In the genomic region with DNA sequence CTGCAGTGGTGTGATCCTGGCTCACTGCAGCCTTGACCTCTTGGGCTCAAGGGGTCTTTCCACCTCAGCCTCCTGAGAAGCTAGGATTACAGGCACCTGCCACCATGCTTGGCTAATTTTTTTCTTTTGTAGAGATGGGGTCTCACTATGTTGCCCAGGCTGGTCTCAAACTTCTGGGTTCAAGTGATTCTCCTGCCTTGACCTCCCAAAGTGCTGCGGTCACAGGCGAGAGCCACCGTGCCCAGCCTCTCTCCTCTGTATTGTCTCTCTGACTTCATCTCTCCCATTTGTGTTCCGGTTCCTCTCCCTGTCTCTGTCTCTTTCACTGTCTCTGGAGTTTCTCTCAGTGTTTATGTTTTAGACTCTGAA, we compare ENCODE assay signal across 22 cellular contexts. TPM values are rescaled to one million over a fixed set of nuclear protein-coding genes. Genes with fewer than 3 reads are reported as not detected.
DNase-seq lines count a peak whose midpoint lies in the region; ATAC-seq, FAIRE-seq and TF ChIP-seq lines count a peak whose summit lies in the region.
"Had no signal": no experiment of that assay in that cellular context is flagged by ENCODE, and none has a peak within 500 bp of the region (broad histone marks: within the 10 kb centered on the region; RNA-seq: fewer than 3 reads in every experiment).

No MANE protein-coding gene starts in this region.

- TF ChIP-seq CTCF in HepG2 (CRISPR knock-in tag; IDR thresholded peaks at IDR 0.05) (no peak), right lobe of liver (IDR thresholded peaks at IDR 0.05) (no peak), neural crest cell (conservative IDR thresholded peaks at IDR 0.05) (no peak)

- FAIRE-seq in HepG2 (lab: Jason Lieb, UNC), result no peak
- FAIRE-seq: G401.6, GM12891, HTR-8/SVneo had no signal

- peaks cover 19% of the 10 kb centered on the region for H3K27me3 Mint-ChIP-seq in dendritic cell treated with granulocyte-macrophage colony-stimulating factor and Interleukin-4, amounts not matched to agents 40 ng/mL and 50 ng/mL, for 4 days
- H3K27me3 Mint-ChIP-seq in neural crest cell (ENCODE audit: low read depth), result peaks cover 10% of the 10 kb centered on the region
- H3K27me3 Mint-ChIP-seq: IgD-negative memory B cell had no signal

- H3K79me2 ChIP-seq in HepG2 (ENCODE audit: insufficient read depth, low read length), result no peaks in the 10 kb centered on the region

- WGBS in HepG2 (ENCODE audit: low lambda C conversion rate), result 88% methylated on average over 4 of the region's 4 CpGs
- WGBS in right lobe of liver (ENCODE audit: insufficient coverage, low coverage, low lambda C conversion rate, missing lambda C conversion rate), result 84% methylated on average over 4 of the region's 4 CpGs

- CTCF ChIA-PET in HepG2 (lab: Yijun Ruan, JAX; ENCODE audit: low intra/inter-chr PET ratio, low total read pairs), result no interaction called here

- peaks cover 10% of the 10 kb centered on the region for H3K4me1 Mint-ChIP-seq in dendritic cell treated with granulocyte-macrophage colony-stimulating factor and Interleukin-4, amounts not matched to agents 40 ng/mL and 50 ng/mL, for 4 days (ENCODE audit: low read depth)
- peaks cover 6% of the 10 kb centered on the region for H3K4me1 Mint-ChIP-seq in neural crest cell

- in situ Hi-C loops in HepG2 (cut with HindIII; ENCODE audit: extremely low pct_ligation_motif_present, low pct_unique_long_range_greater_than_20kb), result no loop called here

- H3K4me2 ChIP-seq in HepG2 (ENCODE audit: low read depth, low read length), result no peak overlapping the region
- H3K4me2 ChIP-seq: BLaER1 had no signal

- H4K20me1 ChIP-seq in HepG2 (ENCODE audit: insufficient read depth, low read length), result no peaks in the 10 kb centered on the region
- H4K20me1 ChIP-seq: BLaER1 had no signal

- H3K27me3 ChIP-seq in HepG2 (ENCODE audit: control insufficient read depth in 1 of 2, insufficient read depth in 2 of 2, low read length in 2 of 2) (no peaks in the 10 kb centered on the region; a peak in 1 of 5 replicates), right lobe of liver (no peaks in the 10 kb centered on the region)
- H3K27me3 ChIP-seq: BLaER1 had no signal

- no peaks in the 10 kb centered on the region for H3K36me3 ChIP-seq in HepG2 (replicated peaks in 1 of 2; ENCODE audit: control insufficient read depth in 1 of 2, insufficient read depth in 2 of 2, low read length in 2 of 2)
- no peaks in the 10 kb centered on the region for H3K36me3 ChIP-seq in right lobe of liver
- H3K36me3 ChIP-seq: BLaER1 had no signal

- no peak for ATAC-seq in HepG2
- no peak for ATAC-seq in right lobe of liver
- ATAC-seq: HCT116 had no signal

- peak overlapping the region; percentile 0 for H3K27ac Mint-ChIP-seq in dendritic cell treated with granulocyte-macrophage colony-stimulating factor and Interleukin-4, amounts not matched to agents 40 ng/mL and 50 ng/mL, for 4 days
- no peak overlapping the region for H3K27ac Mint-ChIP-seq in neural crest cell (ENCODE audit: unreplicated experiment)

- intact Hi-C loops in HepG2 (cut with micrococcal nuclease; ENCODE audit: unreplicated experiment) (loop anchor here (1.0 kb wide), 1 partner anchor 166 kb away; no protein-coding TSS in a partner anchor), right lobe of liver (cut with DNase I) (no loop called here)
- intact Hi-C loops in dendritic cell treated with granulocyte-macrophage colony-stimulating factor and Interleukin-4, amounts not matched to agents 40 ng/mL and 50 ng/mL, for 4 days (cut with micrococcal nuclease), result no loop called here

- DNase-seq in HepG2 (ENCODE audit: low spot score) (no peak), right lobe of liver (no peak), neural crest cell (ENCODE audit: low read depth, low spot score) (no peak), caudate nucleus (lab: John Stamatoyannopoulos, UW) (no peak), OCI-M2 (lab: John Stamatoyannopoulos, UW; ENCODE audit: unreplicated experiment) (no peak)
- DNase-seq: 8988T; CD8-positive, alpha-beta memory T cell; COR-L47; DMS 273 treated with DMSO at 0.1 percent for 48 hours; H7; KG1 had no signal

- no peaks in the 10 kb centered on the region for H3K36me3 Mint-ChIP-seq in dendritic cell treated with granulocyte-macrophage colony-stimulating factor and Interleukin-4, amounts not matched to agents 40 ng/mL and 50 ng/mL, for 4 days (ENCODE audit: low read depth)
- no peaks in the 10 kb centered on the region for H3K36me3 Mint-ChIP-seq in neural crest cell (ENCODE audit: low read depth)
- H3K36me3 Mint-ChIP-seq: CD14-positive monocyte, IgD-negative memory B cell had no signal

- no peak overlapping the region for H3K27ac ChIP-seq in HepG2 (ENCODE audit: extremely low read length, insufficient read depth, low read length)
- H3K27ac ChIP-seq in right lobe of liver, result peak overlapping the region in 1 of 3 donors; percentile 84
- no peak overlapping the region for H3K27ac ChIP-seq in caudate nucleus (ENCODE audit: low read depth, low read length)
- H3K27ac ChIP-seq: BLaER1, GM23248 had no signal

- POLR2A ChIA-PET in HepG2 (lab: Yijun Ruan, JAX), result interaction anchor here (0.8 to 2.2 kb wide), 2 partner anchors 10 kb away, joined by 4 to 26 read pairs; a partner anchor contains a TSS

- TF ChIP-seq POLR2A in HepG2 (IDR thresholded peaks at IDR 0.05; ENCODE audit: insufficient read depth in 1 of 2, low read depth in 2 of 2, low read length in 2 of 2), result no peak
- no peak for TF ChIP-seq POLR2A in right lobe of liver (IDR thresholded peaks at IDR 0.05)

- no peak overlapping the region for H2AFZ ChIP-seq in HepG2 (ENCODE audit: low read length)
- H2AFZ ChIP-seq: GM23248 had no signal

- H3K4me3 ChIP-seq in HepG2 (replicated peaks in 1 of 3; ENCODE audit: insufficient read depth in 1 of 3, low read depth in 2 of 3, low read length in 3 of 3) (no peak overlapping the region), right lobe of liver (no peak overlapping the region)
- H3K4me3 ChIP-seq: BLaER1, GM23248 had no signal

- H3K4me1 ChIP-seq in HepG2 (ENCODE audit: insufficient read depth, low read length) (peaks cover 53% of the 10 kb centered on the region), right lobe of liver (peaks cover 0 to 16% (median 5%) of the 10 kb centered on the region in 4 donors)

- no TSS peak for BruUV-seq in HepG2 (replicated peaks; lab: Mats Ljungman, UMichigan)

- no peak overlapping the region for H3K9ac ChIP-seq in HepG2 (ENCODE audit: insufficient read depth, low read depth, low read length)
- H3K9ac ChIP-seq: BLaER1, GM23248 had no signal

- H3K4me3 Mint-ChIP-seq in dendritic cell treated with granulocyte-macrophage colony-stimulating factor and Interleukin-4, amounts not matched to agents 40 ng/mL and 50 ng/mL, for 4 days, result no peak overlapping the region
- peak overlapping the region; percentile 47 for H3K4me3 Mint-ChIP-seq in neural crest cell
- H3K4me3 Mint-ChIP-seq: CD14-positive monocyte had no signal

- TF ChIP-seq EP300 in HepG2 (IDR thresholded peaks at IDR 0.05; ENCODE audit: low read depth in 2 of 2, low read length in 2 of 2) (no peak), HepG2 (CRISPR knock-in tag; IDR thresholded peaks at IDR 0.05; ENCODE audit: borderline replicate concordance) (no peak)

- no peaks in the 10 kb centered on the region for H3K9me3 Mint-ChIP-seq in dendritic cell treated with granulocyte-macrophage colony-stimulating factor and Interleukin-4, amounts not matched to agents 40 ng/mL and 50 ng/mL, for 4 days
- no peaks in the 10 kb centered on the region for H3K9me3 Mint-ChIP-seq in neural crest cell
- H3K9me3 Mint-ChIP-seq: CD8-positive, alpha-beta memory T cell; IgD-negative memory B cell had no signal

- H3K9me3 ChIP-seq in HepG2 (ENCODE audit: low read length) (no peaks in the 10 kb centered on the region), right lobe of liver (no peaks in the 10 kb centered on the region)
- H3K9me3 ChIP-seq: BLaER1 had no signal

- no peak for TF ChIP-seq RAD21 in HepG2 (CRISPR knock-in tag; IDR thresholded peaks at IDR 0.05)

RNA-seq across cellular contexts. Expression of a gene that starts 1.7 kb away (rescaled TPM):
- total RNA-seq in HepG2 (2016; rRNA removed; fragmentation: Illumina TruSeq; extraction: Trizol), result not detected in 2 replicates
- total RNA-seq in HepG2 (2016; cell fraction: cytosol; rRNA removed; fragmentation: Illumina TruSeq; extraction: Trizol; ENCODE audit: low read depth), result not detected in 2 replicates
- total RNA-seq in HepG2 (2016; cell fraction: insoluble cytoplasmic fraction; rRNA removed; fragmentation: Illumina TruSeq; extraction: Trizol), result not detected in 2 replicates
- total RNA-seq in HepG2 (2016; cell fraction: membrane; rRNA removed; fragmentation: Illumina TruSeq; extraction: Trizol), result not detected in 2 replicates
- not detected in 2 replicates for total RNA-seq in HepG2 (2016; cell fraction: nucleus; rRNA removed; fragmentation: Illumina TruSeq; extraction: Trizol)
- polyA plus RNA-seq in HepG2 (2011; rRNA removed), result not detected in 2 replicates
- not detected in 2 replicates for polyA plus RNA-seq in HepG2 (2011; cell fraction: cytosol; rRNA removed)
- polyA plus RNA-seq in HepG2 (2011; cell fraction: nucleus; rRNA removed), result not detected in 2 replicates
- polyA plus RNA-seq in HepG2 (2012), result not detected in 2 replicates
- not detected in 2 replicates for polyA plus RNA-seq in HepG2 (2016; cell fraction: cytosol; fragmentation: Illumina TruSeq; extraction: Trizol; ENCODE audit: low read depth)
- polyA plus RNA-seq in HepG2 (2016; cell fraction: insoluble cytoplasmic fraction; fragmentation: Illumina TruSeq; extraction: Trizol; ENCODE audit: low read depth), result not detected in 2 replicates
- polyA plus RNA-seq in HepG2 (2016; cell fraction: membrane; fragmentation: Illumina TruSeq; extraction: Trizol; ENCODE audit: low read depth), result not detected in 2 replicates
- not detected in 2 replicates for polyA plus RNA-seq in HepG2 (2016; cell fraction: nucleus; fragmentation: Illumina TruSeq; extraction: Trizol; ENCODE audit: insufficient read depth, low read depth)
- not detected in 2 replicates for polyA minus RNA-seq in HepG2 (2011; rRNA and poly(A)+ RNA removed; ENCODE audit: low replicate concordance)
- polyA minus RNA-seq in HepG2 (2011; cell fraction: cytosol; rRNA and poly(A)+ RNA removed), result not detected in 2 replicates
- polyA minus RNA-seq in HepG2 (2011; cell fraction: nucleus; rRNA and poly(A)+ RNA removed), result not detected in 2 replicates
- total RNA-seq in right lobe of liver, result not detected
- total RNA-seq in neural crest cell, result not detected in 2 replicates
- total RNA-seq: A673; CD8-positive, alpha-beta memory T cell; GM23248 had no signal
- polyA plus RNA-seq: AG04450; CD14-positive monocyte; CD8-positive, alpha-beta memory T cell; GM23248; IgD-negative memory B cell had no signal

RNA-seq across cellular contexts. Expression of a gene that starts 4.8 kb away (rescaled TPM):
- total RNA-seq in HepG2 (2016; rRNA removed; fragmentation: Illumina TruSeq; extraction: Trizol), result 105 and 106 TPM in 2 replicates
- 58.0 and 83.1 TPM in 2 replicates for total RNA-seq in HepG2 (2016; cell fraction: cytosol; rRNA removed; fragmentation: Illumina TruSeq; extraction: Trizol; ENCODE audit: low read depth)
- total RNA-seq in HepG2 (2016; cell fraction: insoluble cytoplasmic fraction; rRNA removed; fragmentation: Illumina TruSeq; extraction: Trizol), result 111 TPM in 2 replicates
- total RNA-seq in HepG2 (2016; cell fraction: membrane; rRNA removed; fragmentation: Illumina TruSeq; extraction: Trizol), result 74.7 and 115 TPM in 2 replicates
- total RNA-seq in HepG2 (2016; cell fraction: nucleus; rRNA removed; fragmentation: Illumina TruSeq; extraction: Trizol), result 35.2 and 36.6 TPM in 2 replicates
- polyA plus RNA-seq in HepG2 (2011; rRNA removed), result 76.8 and 91.2 TPM in 2 replicates
- 54.7 and 108 TPM in 2 replicates for polyA plus RNA-seq in HepG2 (2011; cell fraction: cytosol; rRNA removed)
- polyA plus RNA-seq in HepG2 (2011; cell fraction: nucleus; rRNA removed), result 86.0 and 95.9 TPM in 2 replicates
- 45.9 and 55.5 TPM in 2 replicates for polyA plus RNA-seq in HepG2 (2012)
- polyA plus RNA-seq in HepG2 (2016; cell fraction: cytosol; fragmentation: Illumina TruSeq; extraction: Trizol; ENCODE audit: low read depth), result 60.4 and 89.7 TPM in 2 replicates
- polyA plus RNA-seq in HepG2 (2016; cell fraction: insoluble cytoplasmic fraction; fragmentation: Illumina TruSeq; extraction: Trizol; ENCODE audit: low read depth), result 101 and 114 TPM in 2 replicates
- 71.9 and 93.3 TPM in 2 replicates for polyA plus RNA-seq in HepG2 (2016; cell fraction: membrane; fragmentation: Illumina TruSeq; extraction: Trizol; ENCODE audit: low read depth)
- polyA plus RNA-seq in HepG2 (2016; cell fraction: nucleus; fragmentation: Illumina TruSeq; extraction: Trizol; ENCODE audit: insufficient read depth, low read depth), result 63.4 and 69.6 TPM in 2 replicates
- polyA minus RNA-seq in HepG2 (2011; rRNA and poly(A)+ RNA removed; ENCODE audit: low replicate concordance), result 18.3 and 57.5 TPM in 2 replicates
- polyA minus RNA-seq in HepG2 (2011; cell fraction: cytosol; rRNA and poly(A)+ RNA removed), result 34.3 and 34.6 TPM in 2 replicates
- 21.0 and 25.6 TPM in 2 replicates for polyA minus RNA-seq in HepG2 (2011; cell fraction: nucleus; rRNA and poly(A)+ RNA removed)
- total RNA-seq in right lobe of liver, result 100 to 1,000 TPM in 3 of 6 experiments, 10 to 100 TPM in 3; 69.4 to 222 (median 100) TPM
- 34.3 and 36.7 TPM in 2 replicates for total RNA-seq in neural crest cell

RNA-seq across cellular contexts. Expression of a gene that starts 10.2 kb away (rescaled TPM):
- total RNA-seq in HepG2 (2016; rRNA removed; fragmentation: Illumina TruSeq; extraction: Trizol) (1.00 and 1.2 TPM in 2 replicates), right lobe of liver (1 to 10 TPM; 3.4 to 9.2 (median 4.4) TPM), neural crest cell (14.8 and 15.0 TPM in 2 replicates)
- total RNA-seq in HepG2 (2016; cell fraction: cytosol; rRNA removed; fragmentation: Illumina TruSeq; extraction: Trizol; ENCODE audit: low read depth), result 0.53 and 0.91 TPM in 2 replicates
- 0.98 and 1.1 TPM in 2 replicates for total RNA-seq in HepG2 (2016; cell fraction: insoluble cytoplasmic fraction; rRNA removed; fragmentation: Illumina TruSeq; extraction: Trizol)
- total RNA-seq in HepG2 (2016; cell fraction: membrane; rRNA removed; fragmentation: Illumina TruSeq; extraction: Trizol), result 1.9 and 2.5 TPM in 2 replicates
- 1.2 TPM in 2 replicates for total RNA-seq in HepG2 (2016; cell fraction: nucleus; rRNA removed; fragmentation: Illumina TruSeq; extraction: Trizol)
- polyA plus RNA-seq in HepG2 (2011; rRNA removed), result 0.48 and 0.54 TPM in 2 replicates
- 0.19 and 0.56 TPM in 2 replicates for polyA plus RNA-seq in HepG2 (2011; cell fraction: cytosol; rRNA removed)
- polyA plus RNA-seq in HepG2 (2011; cell fraction: nucleus; rRNA removed), result 2.8 and 4.7 TPM in 2 replicates
- polyA plus RNA-seq in HepG2 (2012), result 1.7 and 1.9 TPM in 2 replicates
- polyA plus RNA-seq in HepG2 (2016; cell fraction: cytosol; fragmentation: Illumina TruSeq; extraction: Trizol; ENCODE audit: low read depth), result 0.40 and 0.47 TPM in 2 replicates
- polyA plus RNA-seq in HepG2 (2016; cell fraction: insoluble cytoplasmic fraction; fragmentation: Illumina TruSeq; extraction: Trizol; ENCODE audit: low read depth), result 1.4 and 2.1 TPM in 2 replicates
- polyA plus RNA-seq in HepG2 (2016; cell fraction: membrane; fragmentation: Illumina TruSeq; extraction: Trizol; ENCODE audit: low read depth), result 1.1 and 2.4 TPM in 2 replicates
- polyA plus RNA-seq in HepG2 (2016; cell fraction: nucleus; fragmentation: Illumina TruSeq; extraction: Trizol; ENCODE audit: insufficient read depth, low read depth), result 2.5 and 2.7 TPM in 2 replicates
- 0.75 and 2.3 TPM in 2 replicates for polyA minus RNA-seq in HepG2 (2011; rRNA and poly(A)+ RNA removed; ENCODE audit: low replicate concordance)
- 1.9 and 2.1 TPM in 2 replicates for polyA minus RNA-seq in HepG2 (2011; cell fraction: cytosol; rRNA and poly(A)+ RNA removed)
- polyA minus RNA-seq in HepG2 (2011; cell fraction: nucleus; rRNA and poly(A)+ RNA removed), result 0.62 and 1.8 TPM in 2 replicates

RNA-seq across cellular contexts. Expression of a gene that starts 18.8 kb away (rescaled TPM):
- 14.7 and 22.3 TPM in 2 replicates for total RNA-seq in HepG2 (2016; rRNA removed; fragmentation: Illumina TruSeq; extraction: Trizol)
- 15.7 and 17.4 TPM in 2 replicates for total RNA-seq in HepG2 (2016; cell fraction: cytosol; rRNA removed; fragmentation: Illumina TruSeq; extraction: Trizol; ENCODE audit: low read depth)
- 14.8 and 26.5 TPM in 2 replicates for total RNA-seq in HepG2 (2016; cell fraction: insoluble cytoplasmic fraction; rRNA removed; fragmentation: Illumina TruSeq; extraction: Trizol)
- 24.1 and 26.6 TPM in 2 replicates for total RNA-seq in HepG2 (2016; cell fraction: membrane; rRNA removed; fragmentation: Illumina TruSeq; extraction: Trizol)
- 17.7 and 22.1 TPM in 2 replicates for total RNA-seq in HepG2 (2016; cell fraction: nucleus; rRNA removed; fragmentation: Illumina TruSeq; extraction: Trizol)
- polyA plus RNA-seq in HepG2 (2011; rRNA removed), result 20.7 and 24.7 TPM in 2 replicates
- polyA plus RNA-seq in HepG2 (2011; cell fraction: cytosol; rRNA removed), result 17.5 and 24.6 TPM in 2 replicates
- polyA plus RNA-seq in HepG2 (2011; cell fraction: nucleus; rRNA removed), result 37.8 and 42.1 TPM in 2 replicates
- polyA plus RNA-seq in HepG2 (2012), result 19.0 and 25.8 TPM in 2 replicates
- polyA plus RNA-seq in HepG2 (2016; cell fraction: cytosol; fragmentation: Illumina TruSeq; extraction: Trizol; ENCODE audit: low read depth), result 18.4 and 22.8 TPM in 2 replicates
- 16.4 and 17.1 TPM in 2 replicates for polyA plus RNA-seq in HepG2 (2016; cell fraction: insoluble cytoplasmic fraction; fragmentation: Illumina TruSeq; extraction: Trizol; ENCODE audit: low read depth)
- polyA plus RNA-seq in HepG2 (2016; cell fraction: membrane; fragmentation: Illumina TruSeq; extraction: Trizol; ENCODE audit: low read depth), result 23.9 and 24.7 TPM in 2 replicates
- polyA plus RNA-seq in HepG2 (2016; cell fraction: nucleus; fragmentation: Illumina TruSeq; extraction: Trizol; ENCODE audit: insufficient read depth, low read depth), result 40.3 and 41.0 TPM in 2 replicates
- polyA minus RNA-seq in HepG2 (2011; rRNA and poly(A)+ RNA removed; ENCODE audit: low replicate concordance), result 4.3 and 11.1 TPM in 2 replicates
- 4.5 and 6.5 TPM in 2 replicates for polyA minus RNA-seq in HepG2 (2011; cell fraction: cytosol; rRNA and poly(A)+ RNA removed)
- polyA minus RNA-seq in HepG2 (2011; cell fraction: nucleus; rRNA and poly(A)+ RNA removed), result 3.2 and 5.3 TPM in 2 replicates
- total RNA-seq in right lobe of liver, result 1 to 10 TPM; 2.5 to 6.0 (median 3.9) TPM
- 81.1 and 87.9 TPM in 2 replicates for total RNA-seq in neural crest cell

RNA-seq across cellular contexts. Expression of a gene that starts 22.0 kb away (rescaled TPM):
- total RNA-seq in HepG2 (2016; rRNA removed; fragmentation: Illumina TruSeq; extraction: Trizol) (not detected in 2 replicates), right lobe of liver (1 to 10 TPM in 4 of 6 experiments, under 1 TPM in 2; 0.35 to 1.6 (median 1.2) TPM), neural crest cell (1.3 and 1.5 TPM in 2 replicates)
- not detected in 2 replicates for total RNA-seq in HepG2 (2016; cell fraction: cytosol; rRNA removed; fragmentation: Illumina TruSeq; extraction: Trizol; ENCODE audit: low read depth)
- not detected in 2 replicates for total RNA-seq in HepG2 (2016; cell fraction: insoluble cytoplasmic fraction; rRNA removed; fragmentation: Illumina TruSeq; extraction: Trizol)
- total RNA-seq in HepG2 (2016; cell fraction: membrane; rRNA removed; fragmentation: Illumina TruSeq; extraction: Trizol), result not detected in 2 replicates
- total RNA-seq in HepG2 (2016; cell fraction: nucleus; rRNA removed; fragmentation: Illumina TruSeq; extraction: Trizol), result not detected in 2 replicates
- 0.03 TPM in 1 of 2 replicates, not detected in the other for polyA plus RNA-seq in HepG2 (2011; rRNA removed)
- not detected in 2 replicates for polyA plus RNA-seq in HepG2 (2011; cell fraction: cytosol; rRNA removed)
- 0.10 and 0.61 TPM in 2 replicates for polyA plus RNA-seq in HepG2 (2011; cell fraction: nucleus; rRNA removed)
- 0.03 TPM in 1 of 2 replicates, not detected in the other for polyA plus RNA-seq in HepG2 (2012)
- not detected in 2 replicates for polyA plus RNA-seq in HepG2 (2016; cell fraction: cytosol; fragmentation: Illumina TruSeq; extraction: Trizol; ENCODE audit: low read depth)
- not detected in 2 replicates for polyA plus RNA-seq in HepG2 (2016; cell fraction: insoluble cytoplasmic fraction; fragmentation: Illumina TruSeq; extraction: Trizol; ENCODE audit: low read depth)
- polyA plus RNA-seq in HepG2 (2016; cell fraction: membrane; fragmentation: Illumina TruSeq; extraction: Trizol; ENCODE audit: low read depth), result not detected in 2 replicates
- not detected in 2 replicates for polyA plus RNA-seq in HepG2 (2016; cell fraction: nucleus; fragmentation: Illumina TruSeq; extraction: Trizol; ENCODE audit: insufficient read depth, low read depth)
- polyA minus RNA-seq in HepG2 (2011; rRNA and poly(A)+ RNA removed; ENCODE audit: low replicate concordance), result 0.04 and 0.14 TPM in 2 replicates
- polyA minus RNA-seq in HepG2 (2011; cell fraction: cytosol; rRNA and poly(A)+ RNA removed), result not detected in 2 replicates
- polyA minus RNA-seq in HepG2 (2011; cell fraction: nucleus; rRNA and poly(A)+ RNA removed), result 0.12 TPM in 1 of 2 replicates, not detected in the other
- polyA plus RNA-seq: CD14-positive monocyte; CD8-positive, alpha-beta memory T cell; IgD-negative memory B cell had no signal
